In genomic region chr1:32127780-32128179, GRCh38 we compare ENCODE assay signal across 12 cellular contexts. TPM values are rescaled to one million over a fixed set of nuclear protein-coding genes. Genes with fewer than 3 reads are reported as not detected.
A peak's percentile ranks its signal among the peaks of the same experiment; 100 is the strongest.
DNase-seq lines count a peak whose midpoint lies in the region; ATAC-seq and TF ChIP-seq lines count a peak whose summit lies in the region.
"Had no signal": no experiment of that assay in that cellular context is flagged by ENCODE, and none has a peak within 500 bp of the region (broad histone marks: within the 10 kb centered on the region; RNA-seq: fewer than 3 reads in every experiment).

No MANE protein-coding gene starts in this region.

- H4K20me1 ChIP-seq in neural cell (ENCODE audit: insufficient read depth): no peaks in the 10 kb centered on the region

- peak; percentile 38; the same call in 1 of the 2 replicates for TF ChIP-seq CTCF in HFFc6 (IDR thresholded peaks at IDR 0.05)
- TF ChIP-seq CTCF in brain (conservative IDR thresholded peaks at IDR 0.05): no peak
- no peak for TF ChIP-seq CTCF in neural cell (IDR thresholded peaks at IDR 0.05; ENCODE audit: poor library complexity, severe bottlenecking)

- peaks cover 0 to 4% of the 10 kb centered on the region in 2 donors for H3K36me3 Mint-ChIP-seq in CD4-positive, alpha-beta memory T cell
- H3K36me3 Mint-ChIP-seq in HFFc6 (ENCODE audit: low read depth) (no peaks in the 10 kb centered on the region), brain (peaks cover 5% of the 10 kb centered on the region)

- no peaks in the 10 kb centered on the region for H3K27me3 Mint-ChIP-seq in CD4-positive, alpha-beta memory T cell
- H3K27me3 Mint-ChIP-seq in HFFc6 (ENCODE audit: insufficient read depth) (0 out of 2 replicates have a peak, but pooled peaks cover 3% of the 10 kb centered on the region), brain (no peaks in the 10 kb centered on the region)
- no peaks in the 10 kb centered on the region for H3K27me3 Mint-ChIP-seq in stimulated activated naive CD8-positive, alpha-beta T cell treated with anti-CD3 and anti-CD28 coated beads, Interleukin-15, amount 100 ng/mL, for 72 hours

- no peaks in the 10 kb centered on the region for H3K9me3 ChIP-seq in CD4-positive, alpha-beta memory T cell (ENCODE audit: control insufficient read depth in 1 of 2, low read length in 2 of 2)
- H3K9me3 ChIP-seq in neural cell (ENCODE audit: low read length): no peaks in the 10 kb centered on the region
- H3K9me3 ChIP-seq: transverse colon had no signal

- H3K9me2 ChIP-seq in neural cell (ENCODE audit: insufficient read depth, low read length): no peaks in the 10 kb centered on the region

- TF ChIP-seq EP300 in neural cell (conservative IDR thresholded peaks at IDR 0.05; ENCODE audit: poor library complexity, severe bottlenecking): no peak

- H3K27ac ChIP-seq in CD4-positive, alpha-beta memory T cell (ENCODE audit: low read depth, low read length): no peak overlapping the region
- peak overlapping the region; percentile 19 for H3K27ac ChIP-seq in neural cell (ENCODE audit: low read length)
- H3K27ac ChIP-seq: transverse colon had no signal

- peak overlapping the region in 3 of 8 donors; percentile 3 to 52 (median 17) for H3K4me3 Mint-ChIP-seq in CD4-positive, alpha-beta memory T cell
- H3K4me3 Mint-ChIP-seq in HFFc6: no peak overlapping the region
- no peak overlapping the region for H3K4me3 Mint-ChIP-seq in brain
- no peak overlapping the region for H3K4me3 Mint-ChIP-seq in stimulated activated naive CD8-positive, alpha-beta T cell treated with anti-CD3 and anti-CD28 coated beads, Interleukin-15, amount 100 ng/mL, for 72 hours
- H3K4me3 Mint-ChIP-seq: activated T-cell treated with anti-CD3 and anti-CD28 coated beads, Interleukin-2, amount 50 U/mL, for 4 hours had no signal

- ATAC-seq in stimulated activated naive CD8-positive, alpha-beta T cell treated with anti-CD3 and anti-CD28 coated beads, Interleukin-15, amount 100 ng/mL, for 72 hours: no peak
- no peak for ATAC-seq in HG02798 (IDR thresholded peaks at IDR 0.05; ENCODE audit: poor library complexity, unreplicated experiment)
- ATAC-seq: activated T-cell treated with anti-CD3 and anti-CD28 coated beads, Interleukin-2, amount 50 U/mL, for 4 hours; GM12878 had no signal

- H3F3A ChIP-seq in neural cell (ENCODE audit: insufficient read depth, low read length, poor library complexity, severe bottlenecking): peaks cover 3% of the 10 kb centered on the region

- intact Hi-C loops in CD4-positive, alpha-beta memory T cell (cut with micrococcal nuclease): no loop called here

- no peak overlapping the region for H3K4me3 ChIP-seq in CD4-positive, alpha-beta memory T cell (ENCODE audit: low read length in 2 of 2)
- H3K4me3 ChIP-seq in neural cell (ENCODE audit: low read length): no peak overlapping the region
- H3K4me3 ChIP-seq: GM12878, transverse colon had no signal

- peak overlapping the region in 4 of 7 donors; percentile 19 to 60 (median 40) for H3K27ac Mint-ChIP-seq in CD4-positive, alpha-beta memory T cell
- H3K27ac Mint-ChIP-seq in HFFc6 (no peak overlapping the region), brain (peak overlapping the region in 4 of 5 experiments; percentile 29 to 78 (median 44))
- H3K27ac Mint-ChIP-seq in stimulated activated naive CD8-positive, alpha-beta T cell treated with anti-CD3 and anti-CD28 coated beads, Interleukin-15, amount 100 ng/mL, for 72 hours: peak overlapping the region in 1 of 2 donors; percentile 31

- POLR2A ChIA-PET in CD4-positive, alpha-beta memory T cell (lab: Charles Lee; ENCODE audit: partially characterized antibody): interaction anchor here (1.1 to 1.3 kb wide), 3 partner anchors 9 to 20 kb away, joined by 3 to 7 read pairs (median 3); partner anchors contain the start of gene KPNA6

- no peaks in the 10 kb centered on the region for H3K9me3 Mint-ChIP-seq in CD4-positive, alpha-beta memory T cell
- H3K9me3 Mint-ChIP-seq in HFFc6 (no peaks in the 10 kb centered on the region), brain (no peaks in the 10 kb centered on the region)
- no peaks in the 10 kb centered on the region for H3K9me3 Mint-ChIP-seq in stimulated activated naive CD8-positive, alpha-beta T cell treated with anti-CD3 and anti-CD28 coated beads, Interleukin-15, amount 100 ng/mL, for 72 hours
- H3K9me3 Mint-ChIP-seq: activated T-cell treated with anti-CD3 and anti-CD28 coated beads, Interleukin-2, amount 50 U/mL, for 4 hours had no signal

- no peak overlapping the region for H3K4me2 ChIP-seq in neural cell (ENCODE audit: low read length)

- CTCF ChIA-PET in CD4-positive, alpha-beta memory T cell (lab: Charles Lee; ENCODE audit: partially characterized antibody): interaction anchor here (1.1 kb wide), 2 partner anchors 13 to 273 kb away, joined by 3 to 5 read pairs; no protein-coding TSS in a partner anchor

- no peak for TF ChIP-seq RAD21 in neural cell (conservative IDR thresholded peaks at IDR 0.05)

- no peak overlapping the region for H3K9ac ChIP-seq in neural cell (ENCODE audit: low read length)

- H3K27me3 ChIP-seq in CD4-positive, alpha-beta memory T cell (ENCODE audit: insufficient read depth, low read length): no peaks in the 10 kb centered on the region
- H3K27me3 ChIP-seq in neural cell (ENCODE audit: insufficient read depth, low read depth, low read length): no peaks in the 10 kb centered on the region
- H3K27me3 ChIP-seq: transverse colon had no signal

- H3K79me2 ChIP-seq in neural cell (replicated peaks; ENCODE audit: insufficient read depth, low read length): peaks cover 13% of the 10 kb centered on the region

- H3K4me1 ChIP-seq in CD4-positive, alpha-beta memory T cell (ENCODE audit: insufficient read depth, low read length): peaks cover 51% of the 10 kb centered on the region

- H3K36me3 ChIP-seq in CD4-positive, alpha-beta memory T cell (ENCODE audit: insufficient read depth, low read length): peaks cover 3% of the 10 kb centered on the region
- no peaks in the 10 kb centered on the region for H3K36me3 ChIP-seq in neural cell (ENCODE audit: insufficient read depth, low read length)

- DNase-seq in CD4-positive, alpha-beta memory T cell: no peak
- DNase-seq in HFFc6 (no peak), nucleus accumbens (lab: John Stamatoyannopoulos, UW) (no peak), NCI-H128 (lab: John Stamatoyannopoulos, UW; ENCODE audit: unreplicated experiment) (no peak)
- no peak for DNase-seq in stimulated activated naive CD8-positive, alpha-beta T cell treated with anti-CD3 and anti-CD28 coated beads, Interleukin-15, amount 100 ng/mL, for 72 hours
- DNase-seq: activated T-cell treated with anti-CD3 and anti-CD28 coated beads, Interleukin-2, amount 50 U/mL, for 4 hours; NCI-H2107; transverse colon had no signal

- no peak overlapping the region for H2AFZ ChIP-seq in neural cell (ENCODE audit: low read depth, low read length)

- peaks cover 31 to 54% (median 42%) of the 10 kb centered on the region in 4 donors for H3K4me1 Mint-ChIP-seq in CD4-positive, alpha-beta memory T cell
- H3K4me1 Mint-ChIP-seq in HFFc6 (ENCODE audit: low read depth) (peaks cover 10% of the 10 kb centered on the region; the same call in 1 of the 2 replicates), brain (peaks cover 33% of the 10 kb centered on the region)
- H3K4me1 Mint-ChIP-seq in stimulated activated naive CD8-positive, alpha-beta T cell treated with anti-CD3 and anti-CD28 coated beads, Interleukin-15, amount 100 ng/mL, for 72 hours: peaks cover 44% of the 10 kb centered on the region

TF ChIP-seq in neural cell, 6 proteins besides CTCF, POLR2A, EP300 and RAD21:
- TF ChIP-seq REST (IDR thresholded peaks at IDR 0.05; ENCODE audit: borderline replicate concordance) (no peak), MXI1 (conservative IDR thresholded peaks at IDR 0.05; ENCODE audit: poor library complexity, severe bottlenecking) (no peak)

RNA-seq across cellular contexts. Expression of gene KPNA6, which starts 19.9 kb away (rescaled TPM):
- 10 to 100 TPM; 60.3 to 62.5 TPM for total RNA-seq in CD4-positive, alpha-beta memory T cell
- polyA plus RNA-seq in CD4-positive, alpha-beta memory T cell: 10 to 100 TPM; 25.4 to 25.5 TPM
- 100 to 1,000 TPM; 116 to 132 (median 122) TPM for total RNA-seq in HFFc6 (2021; fragmentation: NEBNext Ultra II Directional; extraction: Animal tissue kit (Norgen Biotek cat#: 25700))
- polyA plus RNA-seq in brain (ENCODE audit: insufficient read depth, low read depth, low replicate concordance) (21.4 TPM), neural cell (15.7 and 17.3 TPM in 2 replicates)
- 37.7 and 41.7 TPM in 2 replicates for polyA minus RNA-seq in neural cell

RNA-seq across cellular contexts. Expression of gene TXLNA, which starts 51.7 kb away (rescaled TPM):
- 10 to 100 TPM; 42.6 to 43.4 TPM for total RNA-seq in CD4-positive, alpha-beta memory T cell
- polyA plus RNA-seq in CD4-positive, alpha-beta memory T cell: 10 to 100 TPM; 21.8 to 32.4 TPM
- 10 to 100 TPM; 89.4 to 95.2 (median 93.0) TPM for total RNA-seq in HFFc6 (2021; fragmentation: NEBNext Ultra II Directional; extraction: Animal tissue kit (Norgen Biotek cat#: 25700))
- 36.3 TPM for polyA plus RNA-seq in brain (ENCODE audit: insufficient read depth, low read depth, low replicate concordance)
- 34.5 and 39.0 TPM in 2 replicates for polyA plus RNA-seq in neural cell
- polyA minus RNA-seq in neural cell: 37.6 and 41.6 TPM in 2 replicates

RNA-seq across cellular contexts. Expression of gene TMEM39B, which starts 55.0 kb away (rescaled TPM):
- 10 to 100 TPM; 18.4 to 19.1 TPM for total RNA-seq in CD4-positive, alpha-beta memory T cell
- polyA plus RNA-seq in CD4-positive, alpha-beta memory T cell: 1 to 10 TPM; 1.1 to 4.2 TPM
- total RNA-seq in HFFc6 (2021; fragmentation: NEBNext Ultra II Directional; extraction: Animal tissue kit (Norgen Biotek cat#: 25700)): 10 to 100 TPM; 17.6 to 23.2 (median 20.8) TPM
- polyA plus RNA-seq in brain (ENCODE audit: insufficient read depth, low read depth, low replicate concordance) (29.0 TPM), neural cell (18.1 and 21.1 TPM in 2 replicates)
- polyA minus RNA-seq in neural cell: 10.1 and 12.2 TPM in 2 replicates
